In the genomic region with DNA sequence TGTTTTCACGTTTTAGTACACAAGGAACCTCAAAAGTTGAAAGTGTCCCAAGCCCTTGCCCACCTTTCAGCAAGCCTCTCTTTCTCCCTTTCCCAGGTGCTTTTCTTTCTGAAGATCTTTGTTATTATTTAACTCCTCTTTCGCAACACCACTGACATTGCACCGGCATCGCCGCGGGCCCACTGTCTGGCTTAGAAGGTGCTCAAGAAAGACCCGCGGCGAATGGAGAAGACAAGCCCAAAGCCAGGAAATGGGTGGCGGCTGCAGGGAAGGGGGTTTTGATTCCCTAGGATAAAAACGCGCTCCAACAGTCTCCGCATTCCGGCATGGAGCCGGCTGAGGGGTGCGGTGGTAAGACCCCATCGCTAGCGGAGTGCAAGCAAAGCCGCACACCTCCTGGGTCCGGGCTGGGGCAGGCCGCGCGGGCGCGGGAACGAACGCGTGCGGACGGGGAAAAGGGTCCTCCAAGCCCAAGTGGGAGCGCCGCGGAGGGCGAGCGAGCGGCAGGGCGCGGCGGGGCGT, we compare ENCODE assay signal across 1 cellular context.
A peak's percentile ranks its signal among the peaks of the same experiment; 100 is the strongest.
TF ChIP-seq lines count a peak whose summit lies in the region.

No MANE protein-coding gene starts in this region.

TF ChIP-seq in HEK293, 187 proteins besides CTCF, POLR2A, EP300 and RAD21 (continued from another document):
- TF ChIP-seq, protein P1, sequence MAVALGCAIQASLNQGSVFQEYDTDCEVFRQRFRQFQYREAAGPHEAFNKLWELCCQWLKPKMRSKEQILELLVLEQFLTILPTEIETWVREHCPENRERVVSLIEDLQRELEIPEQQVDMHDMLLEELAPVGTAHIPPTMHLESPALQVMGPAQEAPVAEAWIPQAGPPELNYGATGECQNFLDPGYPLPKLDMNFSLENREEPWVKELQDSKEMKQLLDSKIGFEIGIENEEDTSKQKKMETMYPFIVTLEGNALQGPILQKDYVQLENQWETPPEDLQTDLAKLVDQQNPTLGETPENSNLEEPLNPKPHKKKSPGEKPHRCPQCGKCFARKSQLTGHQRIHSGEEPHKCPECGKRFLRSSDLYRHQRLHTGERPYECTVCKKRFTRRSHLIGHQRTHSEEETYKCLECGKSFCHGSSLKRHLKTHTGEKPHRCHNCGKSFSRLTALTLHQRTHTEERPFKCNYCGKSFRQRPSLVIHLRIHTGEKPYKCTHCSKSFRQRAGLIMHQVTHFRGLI (tag by site-specific recombination; IDR thresholded peaks at IDR 0.05) = no peak; the same call in 1 of the 2 replicates
- no peak for TF ChIP-seq ZNF146 (tag by site-specific recombination; IDR thresholded peaks at IDR 0.05)
- no peak for TF ChIP-seq HOXA7 (CRISPR knock-in tag; IDR thresholded peaks at IDR 0.05; ENCODE audit: borderline replicate concordance)
- TF ChIP-seq ZNF510 (tag by site-specific recombination; IDR thresholded peaks at IDR 0.05; ENCODE audit: insufficient replicate concordance) = no peak
- TF ChIP-seq ZIC2 (tag by site-specific recombination; IDR thresholded peaks at IDR 0.05) = peak; percentile 11; the same call in 1 of the 2 replicates
- no peak for TF ChIP-seq ZFHX2 (tag by site-specific recombination; conservative IDR thresholded peaks at IDR 0.05)
- no peak for TF ChIP-seq ZBTB21 (tag by site-specific recombination; IDR thresholded peaks at IDR 0.05)
- no peak for TF ChIP-seq ZNF518A (tag by site-specific recombination; conservative IDR thresholded peaks at IDR 0.05; ENCODE audit: low read depth)
- no peak for TF ChIP-seq ZNF530 (tag by site-specific recombination; IDR thresholded peaks at IDR 0.05; ENCODE audit: low read depth)
- no peak for TF ChIP-seq ZNF155 (tag by site-specific recombination; IDR thresholded peaks at IDR 0.05)
- TF ChIP-seq ZNF791 (tag by site-specific recombination; IDR thresholded peaks at IDR 0.05) = no peak
- no peak for TF ChIP-seq ZNF274 (IDR thresholded peaks at IDR 0.05; ENCODE audit: low read length)
- TF ChIP-seq ZNF274 (tag by site-specific recombination; IDR thresholded peaks at IDR 0.05; ENCODE audit: borderline replicate concordance) = no peak
- no peak for TF ChIP-seq ZNF48 (tag by site-specific recombination; IDR thresholded peaks at IDR 0.05)
- TF ChIP-seq ZNF837 (tag by site-specific recombination; IDR thresholded peaks at IDR 0.05) = no peak
- no peak for TF ChIP-seq ZBTB11 (tag by site-specific recombination; conservative IDR thresholded peaks at IDR 0.05; ENCODE audit: low read depth)
- TF ChIP-seq ZFP37 (tag by site-specific recombination; IDR thresholded peaks at IDR 0.05) = no peak
- no peak for TF ChIP-seq ZNF600 (tag by site-specific recombination; IDR thresholded peaks at IDR 0.05)
- TF ChIP-seq ZEB2 (tag by site-specific recombination; IDR thresholded peaks at IDR 0.05) = 0 out of 2 replicates have a peak, but pooled peaks have one; percentile 33
- no peak for TF ChIP-seq ZNF362 (tag by site-specific recombination; IDR thresholded peaks at IDR 0.05)
- no peak for TF ChIP-seq YY1 (tag by site-specific recombination; IDR thresholded peaks at IDR 0.05)
- no peak for TF ChIP-seq TRIM28 (IDR thresholded peaks at IDR 0.05; ENCODE audit: borderline replicate concordance, low read length)
- no peak for TF ChIP-seq ZNF473 (tag by site-specific recombination; IDR thresholded peaks at IDR 0.05)
- no peak for TF ChIP-seq ZNF354C (tag by site-specific recombination; IDR thresholded peaks at IDR 0.05; ENCODE audit: borderline replicate concordance, low read depth)
